ENCODE assay signal across 1 cellular context in the genomic region with DNA sequence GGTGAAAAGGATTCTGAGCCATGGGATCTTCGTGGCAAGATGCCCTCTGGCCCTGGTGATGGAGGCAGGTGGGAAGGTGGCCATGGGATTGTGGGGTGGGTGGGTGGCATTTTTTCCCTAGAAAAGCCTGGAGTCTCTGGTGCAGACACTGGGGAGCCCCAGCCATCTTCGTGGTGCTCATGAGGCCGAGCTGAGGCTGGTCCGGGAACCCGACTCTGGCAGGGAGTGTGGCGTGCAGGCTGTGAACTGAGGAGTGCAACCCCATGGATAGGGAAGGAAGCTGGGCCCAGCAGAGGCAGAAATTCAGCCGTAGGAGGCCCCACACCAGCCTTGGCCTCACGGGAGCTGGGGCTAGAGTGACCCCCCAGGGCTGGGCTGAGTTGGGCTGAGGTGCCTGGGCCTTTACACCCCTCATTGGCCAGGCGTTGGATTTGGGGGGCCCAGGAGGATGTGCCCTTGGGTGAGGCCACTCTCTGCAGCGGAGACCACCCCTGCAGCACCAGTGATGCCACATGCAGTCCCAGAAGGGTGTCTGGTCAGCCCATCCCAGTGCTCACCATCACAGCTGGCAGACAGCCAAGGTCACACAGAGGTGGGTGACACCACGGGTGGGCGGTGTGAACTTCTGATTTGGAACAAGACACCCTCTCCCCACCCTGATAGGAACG.
TF ChIP-seq lines count a peak whose summit lies in the region.

No MANE protein-coding gene starts in this region.

TF ChIP-seq in K562, 482 proteins besides CTCF, POLR2A, EP300 and RAD21:
- no peak for TF ChIP-seq NEUROD1 (IDR thresholded peaks at IDR 0.05; ENCODE audit: borderline replicate concordance, low read depth, low read length, partially characterized antibody)
- TF ChIP-seq, protein P1, sequence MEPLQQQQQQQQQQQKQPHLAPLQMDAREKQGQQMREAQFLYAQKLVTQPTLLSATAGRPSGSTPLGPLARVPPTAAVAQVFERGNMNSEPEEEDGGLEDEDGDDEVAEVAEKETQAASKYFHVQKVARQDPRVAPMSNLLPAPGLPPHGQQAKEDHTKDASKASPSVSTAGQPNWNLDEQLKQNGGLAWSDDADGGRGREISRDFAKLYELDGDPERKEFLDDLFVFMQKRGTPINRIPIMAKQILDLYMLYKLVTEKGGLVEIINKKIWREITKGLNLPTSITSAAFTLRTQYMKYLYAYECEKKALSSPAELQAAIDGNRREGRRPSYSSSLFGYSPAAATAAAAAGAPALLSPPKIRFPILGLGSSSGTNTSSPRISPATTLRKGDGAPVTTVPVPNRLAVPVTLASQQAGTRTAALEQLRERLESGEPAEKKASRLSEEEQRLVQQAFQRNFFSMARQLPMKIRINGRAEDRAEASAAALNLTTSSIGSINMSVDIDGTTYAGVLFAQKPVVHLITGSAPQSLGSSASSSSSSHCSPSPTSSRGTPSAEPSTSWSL (CRISPR knock-in tag; IDR thresholded peaks at IDR 0.05; ENCODE audit: borderline replicate concordance) = no peak
- peak; percentile 41 for TF ChIP-seq NFIC (IDR thresholded peaks at IDR 0.05)
